30 cellular contexts compared by ENCODE assay signal in the genomic region with DNA sequence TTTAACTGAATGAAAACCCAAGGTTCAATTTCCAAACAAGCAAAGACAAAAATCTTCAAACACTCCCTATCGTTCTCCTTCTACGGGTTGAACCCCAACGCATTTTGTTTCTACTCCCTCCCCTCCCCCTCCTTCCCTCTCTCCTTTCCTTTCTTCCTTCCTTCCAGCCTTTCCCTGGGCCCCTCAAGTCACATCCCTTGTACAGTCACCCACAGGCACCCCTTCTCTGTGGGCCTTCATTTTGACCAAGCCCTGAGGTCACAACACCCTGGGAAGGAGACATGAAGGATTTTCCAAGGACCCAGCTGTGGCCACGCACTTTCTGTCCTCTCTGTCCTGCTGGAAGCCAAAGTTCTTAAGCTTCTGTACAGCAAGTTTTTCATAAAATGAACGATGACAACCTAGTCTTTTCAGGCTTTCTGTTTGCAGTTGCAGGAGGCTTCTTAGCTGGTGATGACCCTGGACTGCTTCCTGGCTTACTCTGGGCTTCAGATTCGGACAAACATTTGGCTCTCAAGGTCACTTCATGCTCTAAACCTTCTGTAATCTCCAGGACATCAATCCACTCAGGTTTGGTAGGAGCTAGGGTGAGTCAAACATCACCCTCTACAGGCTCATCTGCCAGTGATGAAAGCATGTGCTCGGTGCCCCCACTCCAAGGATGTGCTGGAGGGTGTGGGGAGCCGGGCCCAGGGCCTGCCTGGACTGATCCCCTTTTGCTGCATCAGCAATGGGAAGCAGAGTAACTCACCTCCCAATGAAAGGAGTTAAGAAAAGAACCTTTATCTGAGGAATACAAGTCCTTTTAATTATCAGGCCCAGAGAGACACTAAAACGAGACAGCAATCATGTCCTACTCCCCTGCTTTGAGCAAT. TPM values are rescaled to one million over a fixed set of nuclear protein-coding genes. Genes with fewer than 3 reads are reported as not detected.
"Had no signal": no experiment of that assay in that cellular context is flagged by ENCODE, and none has a peak within 500 bp of the region (broad histone marks: within the 10 kb centered on the region; RNA-seq: fewer than 3 reads in every experiment).

No MANE protein-coding gene starts in this region.

- FAIRE-seq: islet of Langerhans had no signal

- ATAC-seq: esophagus mucosa, gastrocnemius medialis, heart right ventricle, lower lobe of right lung, psoas muscle, sciatic nerve had no signal

- DNase-seq: effector CD8-positive, alpha-beta T cell; gastrocnemius medialis; heart right ventricle; hypothalamus; left ventricle myocardium inferior; lower lobe of right lung; mesenchymal stem cell; midbrain; psoas muscle; retina; spleen; stimulated activated CD4-positive, alpha-beta T cell treated with anti-CD3 and anti-CD28 coated beads, Interleukin-15, amount 100 ng/mL, for 24 hours; stimulated activated CD4-positive, alpha-beta T cell treated with anti-CD3 and anti-CD28 coated beads, Interleukin-1b, Interleukin-23, amount 100 ng/mL, for 48 hours; stimulated activated CD4-positive, alpha-beta T cell treated with anti-CD3 and anti-CD28 coated beads, Interleukin-4, amount 100 ng/mL, for 24 hours; stimulated activated naive CD4-positive, alpha-beta T cell; stomach; substantia nigra; transverse colon had no signal

- H3K9me3 ChIP-seq: gastrocnemius medialis, heart right ventricle, left ventricle myocardium inferior, lower lobe of right lung, psoas muscle, spleen, stomach, thoracic aorta, transverse colon had no signal

- H3K27ac ChIP-seq: coronary artery, gastrocnemius medialis, heart right ventricle, left ventricle myocardium inferior, lower lobe of right lung, psoas muscle, spleen, stomach, thoracic aorta, transverse colon had no signal

- H3K4me1 ChIP-seq: lower lobe of right lung had no signal

- H3K4me3 ChIP-seq: coronary artery, gastrocnemius medialis, heart right ventricle, left ventricle myocardium inferior, lower lobe of right lung, psoas muscle, spleen, stomach, thoracic aorta, transverse colon had no signal

- H3K36me3 ChIP-seq: gastrocnemius medialis, heart right ventricle, left ventricle myocardium inferior, lower lobe of right lung, spleen, stomach, thoracic aorta, transverse colon had no signal

- H3K27me3 ChIP-seq: gastrocnemius medialis, heart right ventricle, spleen, stomach, transverse colon had no signal

RNA-seq across cellular contexts. Expression of gene TMEM247, which starts 25.6 kb away (rescaled TPM):
- total RNA-seq: chondrocyte; dermis microvascular lymphatic vessel endothelial cell; esophagus mucosa; fibroblast of lung; gastrocnemius medialis; heart right ventricle; left ventricle myocardium inferior; lower lobe of right lung; natural killer cell treated with Interleukin-12 subunit alpha and Interleukin-12 subunit beta and Interleukin-15 and Interleukin-18, amount 100 ng/mL, for 72 hours; omental fat pad; psoas muscle; sciatic nerve; skeletal muscle tissue; spleen; stomach; thoracic aorta; transverse colon; urinary bladder had no signal
- polyA plus RNA-seq: fibroblast of lung, heart right ventricle, psoas muscle, spleen, stomach, urinary bladder had no signal
